8 cellular contexts compared by ENCODE assay signal in the genomic region with DNA sequence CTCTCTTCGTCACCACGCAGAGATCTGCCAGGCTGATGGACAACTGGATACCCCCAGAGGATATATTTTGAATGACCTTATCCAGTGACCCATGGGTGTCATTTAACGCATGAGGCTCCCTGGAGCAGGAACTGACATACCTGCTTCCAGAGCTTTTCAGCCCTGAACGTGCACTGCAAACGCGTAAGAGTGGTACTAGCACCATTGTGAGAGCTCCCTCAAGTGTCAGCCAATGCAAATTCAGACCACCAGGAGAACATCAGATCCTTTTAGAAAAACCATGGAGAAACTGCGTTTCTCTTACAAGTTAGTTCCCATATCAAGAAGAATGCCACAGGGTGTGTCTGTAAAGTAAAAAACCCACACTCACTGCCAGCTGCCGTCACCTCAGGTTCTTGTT.
A peak's percentile ranks its signal among the peaks of the same experiment; 100 is the strongest.
DNase-seq lines count a peak whose midpoint lies in the region; ATAC-seq, FAIRE-seq and TF ChIP-seq lines count a peak whose summit lies in the region.
"Had no signal": no experiment of that assay in that cellular context is flagged by ENCODE, and none has a peak within 500 bp of the region (broad histone marks: within the 10 kb centered on the region; RNA-seq: fewer than 3 reads in every experiment).

No MANE protein-coding gene starts in this region.

- no peak overlapping the region for H3K9ac ChIP-seq in adipocyte (ENCODE audit: low read length)

- H3K4me3 Mint-ChIP-seq in nephron = no peak overlapping the region
- H3K4me3 Mint-ChIP-seq in stimulated activated naive CD8-positive, alpha-beta T cell treated with anti-CD3 and anti-CD28 coated beads, Interleukin-15, amount 100 ng/mL, for 72 hours = no peak overlapping the region

- H3K27me3 Mint-ChIP-seq in nephron (ENCODE audit: low read depth) = peaks cover 8% of the 10 kb centered on the region
- H3K27me3 Mint-ChIP-seq in stimulated activated naive CD8-positive, alpha-beta T cell treated with anti-CD3 and anti-CD28 coated beads, Interleukin-15, amount 100 ng/mL, for 72 hours = no peaks in the 10 kb centered on the region

- no peak overlapping the region for H3K27ac Mint-ChIP-seq in nephron
- no peak overlapping the region for H3K27ac Mint-ChIP-seq in stimulated activated naive CD8-positive, alpha-beta T cell treated with anti-CD3 and anti-CD28 coated beads, Interleukin-15, amount 100 ng/mL, for 72 hours
- H3K27ac Mint-ChIP-seq: activated T-helper 2 cell treated with anti-CD3 and anti-CD28 coated beads, Interferon-gamma antibody, Interleukin-2, Interleukin-4, amounts not matched to agents 10 μg/mL and 5 μg/mL and 100 μg/mL, durations not matched to agents 14 hours and 24 hours and 36 hours had no signal

- FAIRE-seq in G401.6 (lab: Jason Lieb, UNC) = peak; percentile 15

- no peak for ATAC-seq in GM18502 (IDR thresholded peaks at IDR 0.05; ENCODE audit: poor library complexity, unreplicated experiment)
- no peak for ATAC-seq in GM19467 (IDR thresholded peaks at IDR 0.05; ENCODE audit: unreplicated experiment)
- no peak for ATAC-seq in stimulated activated naive CD8-positive, alpha-beta T cell treated with anti-CD3 and anti-CD28 coated beads, Interleukin-15, amount 100 ng/mL, for 72 hours

- in situ Hi-C loops in KBM-7 (cut with MboI; ENCODE audit: low pct_unique_long_range_greater_than_20kb, low sequenced_read_pairs) = no loop called here

- peaks cover 20% of the 10 kb centered on the region for H3K9me3 Mint-ChIP-seq in nephron
- no peaks in the 10 kb centered on the region for H3K9me3 Mint-ChIP-seq in stimulated activated naive CD8-positive, alpha-beta T cell treated with anti-CD3 and anti-CD28 coated beads, Interleukin-15, amount 100 ng/mL, for 72 hours
- H3K9me3 Mint-ChIP-seq: activated T-helper 2 cell treated with anti-CD3 and anti-CD28 coated beads, Interferon-gamma antibody, Interleukin-2, Interleukin-4, amounts not matched to agents 10 μg/mL and 5 μg/mL and 100 μg/mL, durations not matched to agents 14 hours and 24 hours and 36 hours had no signal

- no peaks in the 10 kb centered on the region for H3K36me3 ChIP-seq in adipocyte (ENCODE audit: control insufficient read depth, insufficient read depth, low read length, severe bottlenecking)

- peaks cover 55% of the 10 kb centered on the region for H3K27me3 ChIP-seq in adipocyte (replicated peaks; ENCODE audit: control insufficient read depth, insufficient read depth, low read length)

- DNase-seq in KBM-7 (peak; percentile 54), adipocyte (ENCODE audit: low read depth) (peak; percentile 30)
- no peak for DNase-seq in stimulated activated naive CD8-positive, alpha-beta T cell treated with anti-CD3 and anti-CD28 coated beads, Interleukin-15, amount 100 ng/mL, for 72 hours

- no peak overlapping the region for H3K4me3 ChIP-seq in adipocyte (ENCODE audit: low read length)

- no peaks in the 10 kb centered on the region for H3K4me1 ChIP-seq in adipocyte (ENCODE audit: control insufficient read depth, insufficient read depth, low read length)

- TF ChIP-seq CTCF in nephron (IDR thresholded peaks at IDR 0.05; ENCODE audit: unreplicated experiment in 3 of 3) = peak; percentile 36 to 49 (median 46)

- H3K4me1 Mint-ChIP-seq in nephron = no peaks in the 10 kb centered on the region
- no peaks in the 10 kb centered on the region for H3K4me1 Mint-ChIP-seq in stimulated activated naive CD8-positive, alpha-beta T cell treated with anti-CD3 and anti-CD28 coated beads, Interleukin-15, amount 100 ng/mL, for 72 hours

- no peaks in the 10 kb centered on the region for H3K9me3 ChIP-seq in adipocyte (ENCODE audit: control insufficient read depth, low read length)

- no peaks in the 10 kb centered on the region for H3K36me3 Mint-ChIP-seq in nephron (ENCODE audit: low read depth)

Comparison
In these comparisons a context has a peak if more than half of its experiments do, and no peak if none do; other contexts are left out.
1. DNase-seq: peak in KBM-7 (single experiment) and adipocyte (single experiment); none in stimulated activated naive CD8-positive, alpha-beta T cell treated with anti-CD3 and anti-CD28 coated beads, Interleukin-15, amount 100 ng/mL, for 72 hours (0 of 2).